Comparison of ENCODE assay signal across 2 cellular contexts in genomic region chr4:4763815-4764202, GRCh38.
TF ChIP-seq lines count a peak whose summit lies in the region.

No MANE protein-coding gene starts in this region.

TF ChIP-seq in HEK293, 187 proteins besides CTCF, POLR2A, EP300 and RAD21 (continued from another document):
- no peak for TF ChIP-seq ZNF561 (tag by site-specific recombination; IDR thresholded peaks at IDR 0.05; ENCODE audit: borderline replicate concordance)
- TF ChIP-seq ZSCAN16 (tag by site-specific recombination; IDR thresholded peaks at IDR 0.05), result peak; percentile 69

TF ChIP-seq in WTC11, 78 proteins besides CTCF, POLR2A, EP300 and RAD21 (continued from another document):
- TF ChIP-seq ZNF425 (CRISPR knock-in tag; conservative IDR thresholded peaks at IDR 0.05), result no peak
